Comparison of ENCODE assay signal across 8 cellular contexts in the genomic region with DNA sequence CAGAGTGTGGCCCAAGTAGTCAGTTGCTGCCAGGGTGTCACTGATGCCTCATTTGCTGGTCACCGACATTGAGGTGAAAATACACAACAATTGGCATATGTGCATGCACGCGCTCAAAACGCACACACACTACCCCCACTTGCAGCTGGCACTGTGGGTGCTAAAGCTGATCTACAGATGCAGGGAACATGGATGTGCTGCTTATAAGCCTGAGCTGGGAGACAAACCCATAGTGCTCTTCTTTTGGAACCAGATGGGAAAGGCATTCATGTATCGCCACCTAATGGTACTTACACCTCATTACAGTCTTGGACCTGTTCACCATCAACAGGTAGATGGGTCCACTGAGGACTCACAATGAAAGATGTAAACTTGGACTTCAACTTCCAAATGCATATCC.
A peak's percentile ranks its signal among the peaks of the same experiment; 100 is the strongest.
DNase-seq lines count a peak whose midpoint lies in the region; ATAC-seq, FAIRE-seq and TF ChIP-seq lines count a peak whose summit lies in the region.

No MANE protein-coding gene starts in this region.

- peaks cover 17% of the 10 kb centered on the region for H3K4me1 Mint-ChIP-seq in WTC11

- no peak overlapping the region for H3K27ac Mint-ChIP-seq in WTC11

- H3K4me3 ChIP-seq in HepG2 (replicated peaks in 1 of 3; ENCODE audit: insufficient read depth in 1 of 3, low read depth in 2 of 3, low read length in 3 of 3) (no peak overlapping the region), ovary (no peak overlapping the region)

- TF ChIP-seq EP300 in HepG2 (IDR thresholded peaks at IDR 0.05; ENCODE audit: low read depth in 2 of 2, low read length in 2 of 2) (no peak), HepG2 (CRISPR knock-in tag; IDR thresholded peaks at IDR 0.05; ENCODE audit: borderline replicate concordance) (no peak), ovary (IDR thresholded peaks at IDR 0.05) (no peak)

- TF ChIP-seq POLR2A in HepG2 (IDR thresholded peaks at IDR 0.05; ENCODE audit: insufficient read depth in 1 of 2, low read depth in 2 of 2, low read length in 2 of 2) (no peak), ovary (IDR thresholded peaks at IDR 0.05) (no peak)

- peak; percentile 63 for TF ChIP-seq CTCF in WTC11 (IDR thresholded peaks at IDR 0.05)
- TF ChIP-seq CTCF in HepG2 (CRISPR knock-in tag; IDR thresholded peaks at IDR 0.05): peak; percentile 61
- TF ChIP-seq CTCF in ovary (IDR thresholded peaks at IDR 0.05): no peak

- H3K36me3 Mint-ChIP-seq in WTC11: no peaks in the 10 kb centered on the region

- POLR2A ChIA-PET in WTC11 (lab: Charles Lee): interaction anchor here (0.6 kb wide), 1 partner anchor 365 kb away, joined by 3 read pairs; no protein-coding TSS in a partner anchor
- POLR2A ChIA-PET in HepG2 (lab: Yijun Ruan, JAX): no interaction called here

- DNase-seq in COLO829 (ENCODE audit: low spot score) (peak; percentile 76), NCI-H2107 (lab: John Stamatoyannopoulos, UW) (peak; percentile 41), WTC11 (ENCODE audit: low spot score) (no peak), HepG2 (ENCODE audit: low spot score) (peak; percentile 24), ovary (no peak), cerebellar nuclear complex (lab: John Stamatoyannopoulos, UW) (no peak)

- H3K9ac ChIP-seq in HepG2 (ENCODE audit: insufficient read depth, low read depth, low read length): no peak overlapping the region

- CTCF ChIA-PET in WTC11 (lab: Charles Lee): interaction anchor here (0.6 to 3.1 kb wide), 30 partner anchors 9 to 1491 kb away, joined by 3 to 35 read pairs (median 4); a partner anchor contains a TSS
- CTCF ChIA-PET in HepG2 (lab: Yijun Ruan, JAX; ENCODE audit: low intra/inter-chr PET ratio, low total read pairs): no interaction called here

- H3K4me2 ChIP-seq in HepG2 (ENCODE audit: low read depth, low read length): no peak overlapping the region

- H3K27me3 ChIP-seq in HepG2 (ENCODE audit: control insufficient read depth in 1 of 2, insufficient read depth in 2 of 2, low read length in 2 of 2): no peaks in the 10 kb centered on the region
- H3K27me3 ChIP-seq in ovary: no peaks in the 10 kb centered on the region

- H3K27me3 Mint-ChIP-seq in WTC11 (ENCODE audit: low read depth): no peaks in the 10 kb centered on the region

- H4K20me1 ChIP-seq in HepG2 (ENCODE audit: insufficient read depth, low read length): no peaks in the 10 kb centered on the region

- BruUV-seq in HepG2 (replicated peaks; lab: Mats Ljungman, UMichigan): no TSS peak

- H3K36me3 ChIP-seq in HepG2 (replicated peaks in 1 of 2; ENCODE audit: control insufficient read depth in 1 of 2, insufficient read depth in 2 of 2, low read length in 2 of 2) (no peaks in the 10 kb centered on the region), ovary (no peaks in the 10 kb centered on the region)

- H3K79me2 ChIP-seq in HepG2 (ENCODE audit: insufficient read depth, low read length): no peaks in the 10 kb centered on the region

- in situ Hi-C loops in HepG2 (cut with HindIII; ENCODE audit: extremely low pct_ligation_motif_present, low pct_unique_long_range_greater_than_20kb): no loop called here

- no peak overlapping the region for H3K4me3 Mint-ChIP-seq in WTC11

- ATAC-seq in GM21786 (IDR thresholded peaks at IDR 0.05; ENCODE audit: unreplicated experiment): peak; percentile 68
- ATAC-seq in WTC11: peak; percentile 95
- peak; percentile 79 for ATAC-seq in HepG2
- ATAC-seq in HG03135 (IDR thresholded peaks at IDR 0.05; ENCODE audit: unreplicated experiment): no peak

- H3K9me3 ChIP-seq in HepG2 (ENCODE audit: low read length): no peaks in the 10 kb centered on the region
- H3K9me3 ChIP-seq in ovary: no peaks in the 10 kb centered on the region

- H3K27ac ChIP-seq in HepG2 (ENCODE audit: extremely low read length, insufficient read depth, low read length) (no peak overlapping the region), ovary (no peak overlapping the region)

- H3K9me3 Mint-ChIP-seq in WTC11: peaks cover 4% of the 10 kb centered on the region

- FAIRE-seq in HepG2 (lab: Jason Lieb, UNC): peak; percentile 74

- H2AFZ ChIP-seq in HepG2 (ENCODE audit: low read length): no peak overlapping the region

- intact Hi-C loops in HepG2 (cut with micrococcal nuclease; ENCODE audit: unreplicated experiment) (loop anchor here (5.0 kb wide), 1 partner anchor 311 kb away; no protein-coding TSS in a partner anchor), ovary (cut with DNase I) (no loop called here)

- WGBS in HepG2 (ENCODE audit: low lambda C conversion rate): 67% methylated on average over 3 of the region's 5 CpGs
- WGBS in ovary, 3 donors: 45 to 53% (median 50%) methylated on average over 5 of the region's 5 CpGs

- TF ChIP-seq RAD21 in HepG2 (CRISPR knock-in tag; IDR thresholded peaks at IDR 0.05): no peak; the same call in 1 of the 2 replicates

- H3K4me1 ChIP-seq in HepG2 (ENCODE audit: insufficient read depth, low read length) (no peaks in the 10 kb centered on the region), ovary (ENCODE audit: insufficient read depth) (no peaks in the 10 kb centered on the region)

TF ChIP-seq in WTC11, 78 proteins besides CTCF, POLR2A, EP300 and RAD21 (continues in another document):
- TF ChIP-seq HMGA2 (CRISPR knock-in tag; IDR thresholded peaks at IDR 0.05): no peak
- no peak for TF ChIP-seq SMAD3 (CRISPR knock-in tag; IDR thresholded peaks at IDR 0.05; ENCODE audit: borderline replicate concordance)
- TF ChIP-seq NFATC4 (CRISPR knock-in tag; IDR thresholded peaks at IDR 0.05): no peak
- TF ChIP-seq NFE2L1 (CRISPR knock-in tag; IDR thresholded peaks at IDR 0.05): no peak
- TF ChIP-seq, protein P1, sequence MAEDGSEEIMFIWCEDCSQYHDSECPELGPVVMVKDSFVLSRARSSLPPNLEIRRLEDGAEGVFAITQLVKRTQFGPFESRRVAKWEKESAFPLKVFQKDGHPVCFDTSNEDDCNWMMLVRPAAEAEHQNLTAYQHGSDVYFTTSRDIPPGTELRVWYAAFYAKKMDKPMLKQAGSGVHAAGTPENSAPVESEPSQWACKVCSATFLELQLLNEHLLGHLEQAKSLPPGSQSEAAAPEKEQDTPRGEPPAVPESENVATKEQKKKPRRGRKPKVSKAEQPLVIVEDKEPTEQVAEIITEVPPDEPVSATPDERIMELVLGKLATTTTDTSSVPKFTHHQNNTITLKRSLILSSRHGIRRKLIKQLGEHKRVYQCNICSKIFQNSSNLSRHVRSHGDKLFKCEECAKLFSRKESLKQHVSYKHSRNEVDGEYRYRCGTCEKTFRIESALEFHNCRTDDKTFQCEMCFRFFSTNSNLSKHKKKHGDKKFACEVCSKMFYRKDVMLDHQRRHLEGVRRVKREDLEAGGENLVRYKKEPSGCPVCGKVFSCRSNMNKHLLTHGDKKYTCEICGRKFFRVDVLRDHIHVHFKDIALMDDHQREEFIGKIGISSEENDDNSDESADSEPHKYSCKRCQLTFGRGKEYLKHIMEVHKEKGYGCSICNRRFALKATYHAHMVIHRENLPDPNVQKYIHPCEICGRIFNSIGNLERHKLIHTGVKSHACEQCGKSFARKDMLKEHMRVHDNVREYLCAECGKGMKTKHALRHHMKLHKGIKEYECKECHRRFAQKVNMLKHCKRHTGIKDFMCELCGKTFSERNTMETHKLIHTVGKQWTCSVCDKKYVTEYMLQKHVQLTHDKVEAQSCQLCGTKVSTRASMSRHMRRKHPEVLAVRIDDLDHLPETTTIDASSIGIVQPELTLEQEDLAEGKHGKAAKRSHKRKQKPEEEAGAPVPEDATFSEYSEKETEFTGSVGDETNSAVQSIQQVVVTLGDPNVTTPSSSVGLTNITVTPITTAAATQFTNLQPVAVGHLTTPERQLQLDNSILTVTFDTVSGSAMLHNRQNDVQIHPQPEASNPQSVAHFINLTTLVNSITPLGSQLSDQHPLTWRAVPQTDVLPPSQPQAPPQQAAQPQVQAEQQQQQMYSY (CRISPR knock-in tag; IDR thresholded peaks at IDR 0.05): no peak

TF ChIP-seq in HepG2, 621 proteins besides CTCF, POLR2A, EP300 and RAD21:
- TF ChIP-seq PTBP1 (IDR thresholded peaks at IDR 0.05; ENCODE audit: low read depth, low read length, poor library complexity, severe bottlenecking) (no peak), CENPX (CRISPR knock-in tag; IDR thresholded peaks at IDR 0.05) (no peak), STAG1 (CRISPR knock-in tag; IDR thresholded peaks at IDR 0.05) (peak; percentile 46), ZNF615 (CRISPR knock-in tag; IDR thresholded peaks at IDR 0.05; ENCODE audit: borderline replicate concordance) (no peak), ZSCAN20 (CRISPR knock-in tag; IDR thresholded peaks at IDR 0.05; ENCODE audit: borderline replicate concordance) (no peak)
- TF ChIP-seq, protein P2, sequence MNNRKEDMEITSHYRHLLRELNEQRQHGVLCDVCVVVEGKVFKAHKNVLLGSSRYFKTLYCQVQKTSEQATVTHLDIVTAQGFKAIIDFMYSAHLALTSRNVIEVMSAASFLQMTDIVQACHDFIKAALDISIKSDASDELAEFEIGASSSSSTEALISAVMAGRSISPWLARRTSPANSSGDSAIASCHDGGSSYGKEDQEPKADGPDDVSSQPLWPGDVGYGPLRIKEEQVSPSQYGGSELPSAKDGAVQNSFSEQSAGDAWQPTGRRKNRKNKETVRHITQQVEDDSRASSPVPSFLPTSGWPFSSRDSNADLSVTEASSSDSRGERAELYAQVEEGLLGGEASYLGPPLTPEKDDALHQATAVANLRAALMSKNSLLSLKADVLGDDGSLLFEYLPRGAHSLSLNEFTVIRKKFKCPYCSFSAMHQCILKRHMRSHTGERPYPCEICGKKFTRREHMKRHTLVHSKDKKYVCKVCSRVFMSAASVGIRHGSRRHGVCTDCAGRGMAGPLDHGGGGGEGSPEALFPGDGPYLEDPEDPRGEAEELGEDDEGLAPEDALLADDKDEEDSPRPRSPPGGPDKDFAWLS (CRISPR knock-in tag; IDR thresholded peaks at IDR 0.05; ENCODE audit: borderline replicate concordance): no peak

Comparison
In these comparisons a context has a peak if more than half of its experiments do, and no peak if none do; other contexts are left out.
1. DNase-seq: peak in COLO829 (single experiment), NCI-H2107 (single experiment) and HepG2 (single experiment); none in WTC11 (single experiment), ovary (0 of 5) and cerebellar nuclear complex (0 of 2).
2. CTCF ChIP-seq: peak in WTC11 (single experiment) and HepG2 (single experiment); none in ovary (0 of 3).